In the genomic region with DNA sequence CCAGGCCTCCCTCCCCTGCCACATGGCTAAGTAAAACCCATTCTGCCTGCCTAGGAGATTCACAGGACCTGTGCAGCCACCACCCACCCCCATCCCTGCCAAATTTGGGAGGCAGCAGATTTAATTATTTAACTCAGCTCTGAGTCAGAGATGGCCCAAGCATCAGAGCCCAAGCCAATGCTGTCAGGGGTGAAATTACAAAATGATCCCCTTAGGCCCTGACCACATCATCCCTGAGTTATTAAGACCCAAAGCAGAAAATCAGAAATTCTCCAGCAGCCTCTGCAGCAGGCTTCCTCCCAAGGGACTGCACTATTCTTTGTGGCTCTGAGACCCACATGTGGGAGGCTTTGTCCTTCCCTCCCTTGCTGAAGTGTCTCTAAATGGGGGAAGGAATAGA, we compare ENCODE assay signal across 13 cellular contexts. TPM values are rescaled to one million over a fixed set of nuclear protein-coding genes. Genes with fewer than 3 reads are reported as not detected.
DNase-seq lines count a peak whose midpoint lies in the region; ATAC-seq and TF ChIP-seq lines count a peak whose summit lies in the region.
"Had no signal": no experiment of that assay in that cellular context is flagged by ENCODE, and none has a peak within 500 bp of the region (broad histone marks: within the 10 kb centered on the region; RNA-seq: fewer than 3 reads in every experiment).

No MANE protein-coding gene starts in this region.

- no peaks in the 10 kb centered on the region for H3K36me3 Mint-ChIP-seq in neural crest cell (ENCODE audit: low read depth)
- H3K36me3 Mint-ChIP-seq: CD4-positive, alpha-beta memory T cell had no signal

- no peaks in the 10 kb centered on the region for H3K9me3 ChIP-seq in Panc1 (ENCODE audit: control insufficient read depth, insufficient read depth, low read depth, low read length)

- no peak overlapping the region for H3K27ac ChIP-seq in Panc1 (ENCODE audit: low read length)

- H3K4me3 ChIP-seq in AG10803 (ENCODE audit: low read length): no peak overlapping the region
- no peak overlapping the region for H3K4me3 ChIP-seq in Panc1 (ENCODE audit: low read depth in 2 of 2, low read length in 2 of 2)

- DNase-seq in AG10803 (ENCODE audit: low read depth) (peak; percentile 92), Panc1 (ENCODE audit: low read depth, low spot score) (no peak), fibroblast of gingiva (ENCODE audit: low read depth) (peak; percentile 94), neural crest cell (ENCODE audit: low read depth, low spot score) (no peak), midbrain (lab: John Stamatoyannopoulos, UW) (no peak), NCI-H2196 treated with DMSO at 0.1 percent for 48 hours (lab: John Stamatoyannopoulos, UW; ENCODE audit: unreplicated experiment) (no peak)
- no peak for DNase-seq in activated CD4-positive, CD25-positive, alpha-beta regulatory T cell treated with anti-CD3 and anti-CD28 coated beads, Interleukin-2, amount 50 U/mL, for 72 hours
- DNase-seq: CD4-positive, alpha-beta memory T cell; Kasumi-1; NCI-H774; occipital lobe had no signal

- CTCF ChIA-PET in Panc1 (lab: Charles Lee): no interaction called here

- H3K36me3 ChIP-seq in Panc1 (ENCODE audit: control insufficient read depth, insufficient read depth, low read length): no peaks in the 10 kb centered on the region

- no peaks in the 10 kb centered on the region for H3K27me3 Mint-ChIP-seq in neural crest cell (ENCODE audit: low read depth)
- H3K27me3 Mint-ChIP-seq: CD4-positive, alpha-beta memory T cell had no signal

- no TSS peak for BruUV-seq in Panc1 (replicated peaks; lab: Mats Ljungman, UMichigan)

- no peaks in the 10 kb centered on the region for H3K9me3 Mint-ChIP-seq in neural crest cell
- H3K9me3 Mint-ChIP-seq: CD4-positive, alpha-beta memory T cell; T-helper 1 cell treated with Interleukin-12 subunit alpha and Interleukin-12 subunit beta and Interleukin-4 antibody, amounts not matched to agents 30 μg/mL and 1 μg/mL, for 36 hours had no signal

- POLR2A ChIA-PET in Panc1 (lab: Charles Lee): no interaction called here

- H3K4me1 Mint-ChIP-seq in neural crest cell: peaks cover 12% of the 10 kb centered on the region

- no peaks in the 10 kb centered on the region for H3K27me3 ChIP-seq in Panc1 (ENCODE audit: control insufficient read depth, insufficient read depth, low read length)

- H3K4me3 Mint-ChIP-seq in neural crest cell: no peak overlapping the region
- H3K4me3 Mint-ChIP-seq: T-helper 1 cell treated with Interleukin-12 subunit alpha and Interleukin-12 subunit beta and Interleukin-4 antibody, amounts not matched to agents 30 μg/mL and 1 μg/mL, for 36 hours had no signal

- no peaks in the 10 kb centered on the region for H3K4me1 ChIP-seq in Panc1 (ENCODE audit: control insufficient read depth, insufficient read depth, low read length)

- intact Hi-C loops in Panc1 (cut with micrococcal nuclease; ENCODE audit: unreplicated experiment): no loop called here

- peak overlapping the region; percentile 73 for H3K27ac Mint-ChIP-seq in neural crest cell (ENCODE audit: unreplicated experiment)
- H3K27ac Mint-ChIP-seq: T-helper 1 cell treated with Interleukin-12 subunit alpha and Interleukin-12 subunit beta and Interleukin-4 antibody, amounts not matched to agents 30 μg/mL and 1 μg/mL, for 36 hours had no signal

- peak; percentile 39; the same call in 1 of the 2 replicates for ATAC-seq in Panc1
- ATAC-seq in HG02642 (IDR thresholded peaks at IDR 0.05; ENCODE audit: poor library complexity, unreplicated experiment): no peak

- in situ Hi-C loops in Panc1 (cut with HindIII; ENCODE audit: low pct_unique_long_range_greater_than_20kb, low sequenced_read_pairs): no loop called here

- TF ChIP-seq CTCF in AG10803 (conservative IDR thresholded peaks at IDR 0.05; ENCODE audit: low read length) (no peak), Panc1 (IDR thresholded peaks at IDR 0.05) (no peak), neural crest cell (conservative IDR thresholded peaks at IDR 0.05) (no peak)

RNA-seq across cellular contexts. Expression of a gene that starts 52.8 kb away (rescaled TPM):
- total RNA-seq in Panc1 (2021; ENCODE audit: unreplicated experiment) (58.4 TPM), neural crest cell (36.6 and 37.8 TPM in 2 replicates)
- polyA plus RNA-seq in Panc1 (2012; ENCODE audit: insufficient read length): 31.1 TPM

Comparison
In these comparisons a context has a peak if more than half of its experiments do, and no peak if none do; other contexts are left out.
1. DNase-seq: peak in AG10803 (single experiment) and fibroblast of gingiva (single experiment); none in Panc1 (single experiment), neural crest cell (single experiment), midbrain (single experiment), NCI-H2196 treated with DMSO at 0.1 percent for 48 hours (single experiment) and activated CD4-positive, CD25-positive, alpha-beta regulatory T cell treated with anti-CD3 and anti-CD28 coated beads, Interleukin-2, amount 50 U/mL, for 72 hours (single experiment).